22 cellular contexts compared by ENCODE assay signal in genomic region chr6:127969701-127970100, GRCh38.
DNase-seq lines count a peak whose midpoint lies in the region; ATAC-seq and TF ChIP-seq lines count a peak whose summit lies in the region.
"Had no signal": no experiment of that assay in that cellular context is flagged by ENCODE, and none has a peak within 500 bp of the region (broad histone marks: within the 10 kb centered on the region; RNA-seq: fewer than 3 reads in every experiment).

No MANE protein-coding gene starts in this region.

- H3K27me3 Mint-ChIP-seq in activated naive CD4-positive, alpha-beta T cell treated with anti-CD3 and anti-CD28 coated beads for 36 hours (ENCODE audit: low read depth), result no peaks in the 10 kb centered on the region
- H3K27me3 Mint-ChIP-seq in T-cell, result no peaks in the 10 kb centered on the region
- H3K27me3 Mint-ChIP-seq in activated naive CD8-positive, alpha-beta T cell treated with anti-CD3 and anti-CD28 coated beads for 36 hours, result no peaks in the 10 kb centered on the region
- H3K27me3 Mint-ChIP-seq in natural killer cell treated with Interleukin-12 subunit alpha and Interleukin-12 subunit beta and Interleukin-15 and Interleukin-18, amount 100 ng/mL, for 72 hours, result no peaks in the 10 kb centered on the region
- H3K27me3 Mint-ChIP-seq: brain, type B pancreatic cell had no signal

- intact Hi-C loops in activated naive CD4-positive, alpha-beta T cell treated with anti-CD3 and anti-CD28 coated beads for 36 hours (cut with micrococcal nuclease), result loop anchor here (5.0 to 10.0 kb wide), 4 partner anchors 358 to 1523 kb away; no protein-coding TSS in a partner anchor

- DNase-seq in activated naive CD4-positive, alpha-beta T cell treated with anti-CD3 and anti-CD28 coated beads for 36 hours, result no peak
- DNase-seq in activated naive CD4-positive, alpha-beta T cell (lab: John Stamatoyannopoulos, UW), result no peak
- DNase-seq in T-cell (no peak), epidermal melanocyte (ENCODE audit: insufficient read length, low spot score) (no peak), GM10266 (ENCODE audit: extremely low spot score) (no peak)
- no peak for DNase-seq in activated naive CD8-positive, alpha-beta T cell treated with anti-CD3 and anti-CD28 coated beads for 36 hours
- DNase-seq in natural killer cell treated with Interleukin-12 subunit alpha and Interleukin-12 subunit beta and Interleukin-15 and Interleukin-18, amount 100 ng/mL, for 72 hours (ENCODE audit: low spot score), result no peak
- no peak for DNase-seq in central memory CD4-positive, alpha-beta T cell
- DNase-seq: amniotic stem cell; DMS79; hippocampal formation; lower lobe of right lung; NCI-H1436; NCI-H2081 treated with DMSO at 0.1 percent for 48 hours; NCI-H2227 treated with DMSO at 0.1 percent for 48 hours; NCI-H526; nephron progenitor cell; PC-3; stimulated activated CD4-positive, alpha-beta T cell treated with anti-CD3 and anti-CD28 coated beads, Interleukin-4, amount 100 ng/mL, for 24 hours; substantia nigra had no signal

- no peaks in the 10 kb centered on the region for H3K36me3 Mint-ChIP-seq in activated naive CD4-positive, alpha-beta T cell treated with anti-CD3 and anti-CD28 coated beads for 36 hours (ENCODE audit: low read depth)
- H3K36me3 Mint-ChIP-seq in T-cell, result peaks cover 2% of the 10 kb centered on the region
- peaks cover 33% of the 10 kb centered on the region for H3K36me3 Mint-ChIP-seq in activated naive CD8-positive, alpha-beta T cell treated with anti-CD3 and anti-CD28 coated beads for 36 hours
- no peaks in the 10 kb centered on the region for H3K36me3 Mint-ChIP-seq in natural killer cell treated with Interleukin-12 subunit alpha and Interleukin-12 subunit beta and Interleukin-15 and Interleukin-18, amount 100 ng/mL, for 72 hours

- H3K4me1 Mint-ChIP-seq in activated naive CD4-positive, alpha-beta T cell treated with anti-CD3 and anti-CD28 coated beads for 36 hours (ENCODE audit: low read depth), result peaks cover 53% of the 10 kb centered on the region
- peaks cover 59 to 72% (median 69%) of the 10 kb centered on the region in 3 donors for H3K4me1 Mint-ChIP-seq in T-cell
- H3K4me1 Mint-ChIP-seq in activated naive CD8-positive, alpha-beta T cell treated with anti-CD3 and anti-CD28 coated beads for 36 hours, result peaks cover 58% of the 10 kb centered on the region
- H3K4me1 Mint-ChIP-seq in natural killer cell treated with Interleukin-12 subunit alpha and Interleukin-12 subunit beta and Interleukin-15 and Interleukin-18, amount 100 ng/mL, for 72 hours (ENCODE audit: low read depth in 2 of 2), result peaks cover 25 to 45% of the 10 kb centered on the region in 2 donors
- H3K4me1 Mint-ChIP-seq: brain, nephron progenitor cell had no signal

- H3K27ac Mint-ChIP-seq in activated naive CD4-positive, alpha-beta T cell treated with anti-CD3 and anti-CD28 coated beads for 36 hours, result peak overlapping the region; percentile 67
- peak overlapping the region; percentile 82 to 87 for H3K27ac Mint-ChIP-seq in T-cell
- peak overlapping the region; percentile 94 for H3K27ac Mint-ChIP-seq in activated naive CD8-positive, alpha-beta T cell treated with anti-CD3 and anti-CD28 coated beads for 36 hours
- H3K27ac Mint-ChIP-seq in natural killer cell treated with Interleukin-12 subunit alpha and Interleukin-12 subunit beta and Interleukin-15 and Interleukin-18, amount 100 ng/mL, for 72 hours, result peak overlapping the region in 1 of 2 donors; percentile 71
- H3K27ac Mint-ChIP-seq: brain, nephron progenitor cell, type B pancreatic cell had no signal

- TF ChIP-seq CTCF in GM10266 (IDR thresholded peaks at IDR 0.05; ENCODE audit: control insufficient read depth, insufficient read depth, low read depth, missing control alignments), result no peak

- POLR2A ChIA-PET in T-cell (lab: Charles Lee), result interaction anchor here (0.6 to 1.2 kb wide), 2 partner anchors 22 to 61 kb away, joined by 3 to 5 read pairs; no protein-coding TSS in a partner anchor

- H3K4me3 Mint-ChIP-seq in activated naive CD4-positive, alpha-beta T cell treated with anti-CD3 and anti-CD28 coated beads for 36 hours, result no peak overlapping the region
- H3K4me3 Mint-ChIP-seq in T-cell, result peak overlapping the region; percentile 50 to 61 (median 59)
- H3K4me3 Mint-ChIP-seq in activated naive CD8-positive, alpha-beta T cell treated with anti-CD3 and anti-CD28 coated beads for 36 hours, result peak overlapping the region; percentile 47
- peak overlapping the region; percentile 57 for H3K4me3 Mint-ChIP-seq in natural killer cell treated with Interleukin-12 subunit alpha and Interleukin-12 subunit beta and Interleukin-15 and Interleukin-18, amount 100 ng/mL, for 72 hours
- H3K4me3 Mint-ChIP-seq: brain, nephron progenitor cell, type B pancreatic cell had no signal

- CTCF ChIA-PET in activated naive CD4-positive, alpha-beta T cell treated with anti-CD3 and anti-CD28 coated beads for 36 hours (lab: Charles Lee), result interaction anchor here (1.0 kb wide), 1 partner anchor 20 kb away, joined by 3 read pairs; no protein-coding TSS in a partner anchor
- CTCF ChIA-PET in T-cell (lab: Charles Lee), result interaction anchor here in 1 of 2 donors (5.7 kb wide), 1 partner anchor 114 kb away, joined by 45 read pairs; no protein-coding TSS in a partner anchor

- peaks cover 3% of the 10 kb centered on the region for H3K9me3 Mint-ChIP-seq in activated naive CD4-positive, alpha-beta T cell treated with anti-CD3 and anti-CD28 coated beads for 36 hours
- H3K9me3 Mint-ChIP-seq in T-cell, result peaks cover 0 to 4% (median 0%) of the 10 kb centered on the region in 3 donors
- H3K9me3 Mint-ChIP-seq in activated naive CD8-positive, alpha-beta T cell treated with anti-CD3 and anti-CD28 coated beads for 36 hours, result peaks cover 15% of the 10 kb centered on the region
- H3K9me3 Mint-ChIP-seq in natural killer cell treated with Interleukin-12 subunit alpha and Interleukin-12 subunit beta and Interleukin-15 and Interleukin-18, amount 100 ng/mL, for 72 hours, result no peaks in the 10 kb centered on the region
- H3K9me3 Mint-ChIP-seq: nephron progenitor cell, type B pancreatic cell had no signal

- ATAC-seq in T-cell (replicated peaks in 1 of 4), result no peak
- ATAC-seq in natural killer cell treated with Interleukin-12 subunit alpha and Interleukin-12 subunit beta and Interleukin-15 and Interleukin-18, amount 100 ng/mL, for 72 hours, result no peak
- ATAC-seq: lower lobe of right lung, PC-3 had no signal
